ENCODE assay signal across 8 cellular contexts in genomic region chr1:94247146-94248094, GRCh38. TPM values are rescaled to one million over a fixed set of nuclear protein-coding genes. Genes with fewer than 3 reads are reported as not detected.
DNase-seq lines count a peak whose midpoint lies in the region; ATAC-seq, FAIRE-seq and TF ChIP-seq lines count a peak whose summit lies in the region.

No MANE protein-coding gene starts in this region.

- peaks cover 19% of the 10 kb centered on the region for H3K9me3 Mint-ChIP-seq in activated naive CD4-positive, alpha-beta T cell treated with anti-CD3 and anti-CD28 coated beads, Interleukin-2, amount 50 U/mL, for 24 hours

- peaks cover 0 to 4% (median 0%) of the 10 kb centered on the region in 4 donors for H3K27me3 ChIP-seq in pancreas

- TF ChIP-seq POLR2A in GM12892 (IDR thresholded peaks at IDR 0.05; ENCODE audit: low read depth, low read length) = no peak

- peak overlapping the region; percentile 36 to 65 (median 62) for H3K4me3 ChIP-seq in pancreas

- in situ Hi-C loops in ACHN (cut with HindIII; ENCODE audit: low pct_ligation_motif_present, low pct_unique_long_range_greater_than_20kb, low sequenced_read_pairs) = loop anchor here (10.0 kb wide), 1 partner anchor 67 kb away; no protein-coding TSS in a partner anchor

- ATAC-seq in HG02852 (IDR thresholded peaks at IDR 0.05; ENCODE audit: unreplicated experiment) (peak; percentile 83), Right ventricle myocardium superior (ENCODE audit: poor library complexity) (peak; percentile 98), pancreas (peak; percentile 96 to 98 (median 98))

- no peaks in the 10 kb centered on the region for H3K36me3 ChIP-seq in pancreas

- no peaks in the 10 kb centered on the region for H3K4me1 ChIP-seq in pancreas

- intact Hi-C loops in Right ventricle myocardium superior (cut with DNase I) = loop anchor here (5.0 kb wide), 1 partner anchor 80 kb away; no protein-coding TSS in a partner anchor
- intact Hi-C loops in pancreas (cut with DNase I) = no loop called here

- TF ChIP-seq CTCF in pancreas (IDR thresholded peaks at IDR 0.05) = no peak

- peak overlapping the region; percentile 28 to 75 (median 50) for H3K27ac ChIP-seq in pancreas

- H3K9me3 ChIP-seq in pancreas = no peaks in the 10 kb centered on the region

- H3K27ac Mint-ChIP-seq in activated naive CD4-positive, alpha-beta T cell treated with anti-CD3 and anti-CD28 coated beads, Interleukin-2, amount 50 U/mL, for 24 hours = no peak overlapping the region

- no peaks in the 10 kb centered on the region for H3K36me3 Mint-ChIP-seq in activated naive CD4-positive, alpha-beta T cell treated with anti-CD3 and anti-CD28 coated beads, Interleukin-2, amount 50 U/mL, for 24 hours

- peaks cover 13% of the 10 kb centered on the region for H3K4me1 Mint-ChIP-seq in activated naive CD4-positive, alpha-beta T cell treated with anti-CD3 and anti-CD28 coated beads, Interleukin-2, amount 50 U/mL, for 24 hours

- peak; percentile 79 for DNase-seq in ACHN
- DNase-seq in GM12892 (ENCODE audit: insufficient read length) = peak; percentile 49
- DNase-seq in NCI-H526 treated with DMSO at 0.1 percent for 48 hours (lab: John Stamatoyannopoulos, UW) = peak; percentile 34
- peak; percentile 88 for DNase-seq in Right ventricle myocardium superior
- peak; percentile 81 to 96 (median 89) for DNase-seq in pancreas
- no peak for DNase-seq in KG1 (lab: John Stamatoyannopoulos, UW)

- H3K27me3 Mint-ChIP-seq in activated naive CD4-positive, alpha-beta T cell treated with anti-CD3 and anti-CD28 coated beads, Interleukin-2, amount 50 U/mL, for 24 hours = peaks cover 58% of the 10 kb centered on the region

- peak overlapping the region; percentile 85 for H3K4me3 Mint-ChIP-seq in activated naive CD4-positive, alpha-beta T cell treated with anti-CD3 and anti-CD28 coated beads, Interleukin-2, amount 50 U/mL, for 24 hours

- FAIRE-seq in GM12892 (lab: Jason Lieb, UNC) (peak; percentile 74), pancreas (lab: Jason Lieb, UNC) (no peak)

- 0% methylated on average over 65 to 102 of the region's 102 CpGs for WGBS in pancreas, 2 donors

RNA-seq across cellular contexts. Expression of gene ARHGAP29, which starts 10.0 kb away (rescaled TPM):
- polyA plus RNA-seq in GM12892 (2012; ENCODE audit: missing spikeins) = 0.34 TPM
- 27.5 TPM for total RNA-seq in Right ventricle myocardium superior
- 10 to 100 TPM in 2 of 6 donors, 1 to 10 TPM in 4; 7.5 to 15.8 (median 9.7) TPM for total RNA-seq in pancreas
- polyA plus RNA-seq in pancreas = 1 to 10 TPM; 5.1 to 10.0 TPM
